ENCODE assay signal across 18 cellular contexts in the genomic region with DNA sequence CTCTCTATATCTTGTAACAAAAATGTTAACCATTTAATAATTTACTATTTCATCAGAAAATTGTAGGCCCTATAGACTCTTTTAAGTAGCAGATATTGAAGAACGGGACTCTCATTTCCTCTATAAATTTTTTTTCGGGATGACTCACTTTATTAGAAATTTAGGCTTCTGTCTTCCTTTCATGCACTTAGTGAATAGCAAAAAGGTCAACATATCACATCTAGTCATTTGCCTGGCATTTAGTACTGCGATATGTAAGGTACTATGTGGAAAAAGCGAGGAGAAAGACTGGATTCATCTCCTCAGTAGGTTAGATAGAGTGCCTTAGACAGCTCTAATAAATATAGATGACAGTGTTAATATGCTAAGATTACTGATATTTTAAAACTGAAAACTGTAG.
"Had no signal": no experiment of that assay in that cellular context is flagged by ENCODE, and none has a peak within 500 bp of the region (broad histone marks: within the 10 kb centered on the region; RNA-seq: fewer than 3 reads in every experiment).

No MANE protein-coding gene starts in this region.

- H3K9me3 ChIP-seq: SJSA1 had no signal

- H3K27me3 ChIP-seq: breast epithelium, SJSA1 had no signal

- H3K4me1 ChIP-seq: breast epithelium, SJSA1 had no signal

- H3K4me3 ChIP-seq: breast epithelium, SJSA1 had no signal

- H3K27ac ChIP-seq: breast epithelium, SJSA1 had no signal

- H3K36me3 ChIP-seq: breast epithelium, SJSA1 had no signal

- DNase-seq: activated CD4-positive, alpha-beta T cell treated with anti-CD3 and anti-CD28 coated beads for 4 hours; activated CD8-positive, alpha-beta memory T cell treated with anti-CD3 and anti-CD28 coated beads, Interleukin-2, amount 50 U/mL, for 4 hours; activated CD8-positive, alpha-beta T cell treated with anti-CD3 and anti-CD28 coated beads for 36 hours; activated effector memory CD4-positive, alpha-beta T cell treated with Interleukin-2 at 50 U/mL for 16 hours; activated naive CD4-positive, alpha-beta T cell; aorta; caudate nucleus; MM.1S; NCI-H1105; NCI-H1436; NCI-H1694 treated with DMSO at 0.1 percent for 48 hours; NCI-H2029 treated with DMSO at 0.1 percent for 48 hours; NCI-H510A treated with DMSO at 0.1 percent for 48 hours; NK-92 treated with Interleukin-12 subunit alpha and Interleukin-12 subunit beta, amount 100 ng/mL, for 24 hours; SHP77 had no signal

- ATAC-seq: activated CD4-positive, CD25-positive, alpha-beta regulatory T cell treated with anti-CD3 and anti-CD28 coated beads, Interleukin-2, amount 50 U/mL, for 24 hours; activated CD8-positive, alpha-beta T cell treated with anti-CD3 and anti-CD28 coated beads for 36 hours had no signal
